In the genomic region with DNA sequence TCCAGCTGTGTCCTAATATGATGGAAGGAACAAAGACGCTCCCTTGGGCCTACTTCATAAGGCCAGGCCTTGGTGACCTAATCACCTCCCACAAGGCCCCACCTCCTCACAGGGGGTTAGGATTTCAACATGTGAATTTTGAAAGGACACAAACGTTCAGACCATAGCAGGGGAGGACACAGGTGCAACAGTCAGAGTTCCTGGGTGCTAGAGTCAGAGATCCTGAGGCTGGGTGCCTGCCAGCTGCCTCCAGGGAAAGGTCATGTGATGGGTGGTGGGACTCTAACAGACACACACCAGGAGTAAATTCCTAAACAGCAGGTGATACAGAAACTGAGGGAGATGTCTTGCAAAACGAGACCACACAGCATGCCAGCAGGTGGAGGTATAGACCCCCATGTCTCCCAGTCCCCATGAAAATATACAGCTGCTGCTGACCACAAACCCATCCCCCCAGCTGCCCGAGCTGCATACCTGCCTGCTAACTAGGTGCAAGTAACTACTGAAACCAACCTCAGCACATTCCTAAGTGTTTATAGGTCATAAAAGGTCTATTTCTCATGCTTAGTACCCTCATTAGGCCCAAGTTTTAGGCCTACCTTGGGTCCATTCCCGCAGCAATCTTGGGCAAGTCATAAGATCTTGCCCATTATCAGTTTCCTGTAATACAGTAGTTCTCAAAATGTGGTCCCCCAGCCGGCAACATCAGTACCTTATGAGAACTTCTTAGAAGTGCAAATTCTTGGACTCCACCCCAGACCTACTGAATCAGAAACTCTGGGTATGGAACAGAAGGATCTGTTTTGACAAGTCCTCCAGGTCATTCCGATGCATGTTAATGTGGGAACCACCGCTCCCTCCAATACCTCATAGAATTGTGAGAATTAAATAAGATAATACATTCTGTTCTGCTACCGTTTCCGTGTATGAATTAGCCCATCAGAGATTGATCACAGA, we compare ENCODE assay signal across 12 cellular contexts.
DNase-seq lines count a peak whose midpoint lies in the region; ATAC-seq, FAIRE-seq and TF ChIP-seq lines count a peak whose summit lies in the region.
"Had no signal": no experiment of that assay in that cellular context is flagged by ENCODE, and none has a peak within 500 bp of the region (broad histone marks: within the 10 kb centered on the region; RNA-seq: fewer than 3 reads in every experiment).

No MANE protein-coding gene starts in this region.

- H2BK15ac ChIP-seq in mesendoderm (replicated peaks; ENCODE audit: low read depth): no peak overlapping the region

- H3K9me3 ChIP-seq in T-helper 17 cell (ENCODE audit: control insufficient read depth, low read length, poor library complexity, severe bottlenecking): no peaks in the 10 kb centered on the region

- H3K56ac ChIP-seq in mesendoderm (ENCODE audit: low read length): no peak overlapping the region

- no peak for TF ChIP-seq EP300 in Ishikawa (IDR thresholded peaks at IDR 0.05; ENCODE audit: borderline replicate concordance)

- TF ChIP-seq RAD21 in Ishikawa (IDR thresholded peaks at IDR 0.05; ENCODE audit: low read depth): no peak; the same call in 1 of the 2 replicates

- H3K79me2 ChIP-seq in mesendoderm (ENCODE audit: control insufficient read depth, insufficient read depth, low read length): no peaks in the 10 kb centered on the region

- H3K9ac ChIP-seq in mesendoderm (ENCODE audit: low read length): no peak overlapping the region

- no peak overlapping the region for H4K8ac ChIP-seq in mesendoderm (ENCODE audit: low read depth, low read length)

- H2BK5ac ChIP-seq in mesendoderm (ENCODE audit: low read length): no peak overlapping the region

- no peaks in the 10 kb centered on the region for H3K36me3 Mint-ChIP-seq in T-helper 17 cell (ENCODE audit: low read depth)
- H3K36me3 Mint-ChIP-seq: stimulated activated naive B cell treated with anti-CD40 and anti-IgM and Interleukin-4, amounts not matched to agents 10 μg/mL and 1 μg/mL and 100 μg/mL, for 72 hours had no signal

- H3K27ac ChIP-seq in mesendoderm (ENCODE audit: low read depth, low read length): no peak overlapping the region

- H3K79me1 ChIP-seq in mesendoderm (ENCODE audit: low read length): no peaks in the 10 kb centered on the region

- no peak overlapping the region for H3K23ac ChIP-seq in mesendoderm (ENCODE audit: low read length)

- DNase-seq in D721Med (ENCODE audit: insufficient read length, low spot score) (no peak), choroid plexus epithelial cell (ENCODE audit: low read depth) (no peak), mesendoderm (peak; percentile 90), SKM-1 treated with dmso at 0.1 percent for 144 hours (lab: John Stamatoyannopoulos, UW; ENCODE audit: unreplicated experiment) (no peak), T-helper 17 cell (no peak), DMS114 treated with DMSO at 0.1 percent for 48 hours (lab: John Stamatoyannopoulos, UW; ENCODE audit: unreplicated experiment) (no peak)
- DNase-seq: effector CD8-positive, alpha-beta T cell; stimulated activated naive B cell treated with anti-CD40 and anti-IgM and Interleukin-4, amounts not matched to agents 10 μg/mL and 1 μg/mL and 100 μg/mL, for 72 hours; T1000 had no signal

- H3K4me3 ChIP-seq in choroid plexus epithelial cell (ENCODE audit: low read depth, low read length) (no peak overlapping the region), mesendoderm (ENCODE audit: low read length) (no peak overlapping the region)
- H3K4me3 ChIP-seq: lung had no signal

- H4K5ac ChIP-seq in mesendoderm (ENCODE audit: low read length): no peak overlapping the region

- no peak overlapping the region for H2AK5ac ChIP-seq in mesendoderm (ENCODE audit: low read length)

- no peak overlapping the region for H3K18ac ChIP-seq in mesendoderm (ENCODE audit: low read length)

- no peak overlapping the region for H3K4ac ChIP-seq in mesendoderm (ENCODE audit: low read depth, low read length)

- no CpG with 5 or more reads among the region's 10 CpGs for WGBS in mesendoderm (ENCODE audit: extremely low coverage, insufficient coverage, low lambda C conversion rate)

- H3K4me3 Mint-ChIP-seq in T-helper 17 cell: no peak overlapping the region
- H3K4me3 Mint-ChIP-seq: stimulated activated naive B cell treated with anti-CD40 and anti-IgM and Interleukin-4, amounts not matched to agents 10 μg/mL and 1 μg/mL and 100 μg/mL, for 72 hours had no signal

- peaks cover 12% of the 10 kb centered on the region for H3K27me3 Mint-ChIP-seq in T-helper 17 cell
- H3K27me3 Mint-ChIP-seq: stimulated activated naive B cell treated with anti-CD40 and anti-IgM and Interleukin-4, amounts not matched to agents 10 μg/mL and 1 μg/mL and 100 μg/mL, for 72 hours had no signal

- peak; percentile 10 for TF ChIP-seq CTCF in D721Med (IDR thresholded peaks at IDR 0.05; ENCODE audit: insufficient read depth, missing control alignments)
- peak; percentile 14 for TF ChIP-seq CTCF in choroid plexus epithelial cell (conservative IDR thresholded peaks at IDR 0.05; ENCODE audit: low read depth, low read length)

- no peaks in the 10 kb centered on the region for H3K36me3 ChIP-seq in mesendoderm (ENCODE audit: control insufficient read depth, insufficient read depth, low read length)

- H2BK120ac ChIP-seq in mesendoderm (ENCODE audit: low read depth, low read length): peak overlapping the region; percentile 67

- no peaks in the 10 kb centered on the region for H3K4me1 Mint-ChIP-seq in T-helper 17 cell

- ATAC-seq in T-helper 17 cell (no peak), HG03280 (IDR thresholded peaks at IDR 0.05; ENCODE audit: unreplicated experiment) (no peak)

- no peak overlapping the region for H3K27ac Mint-ChIP-seq in T-helper 17 cell
- H3K27ac Mint-ChIP-seq: stimulated activated naive B cell treated with anti-CD40 and anti-IgM and Interleukin-4, amounts not matched to agents 10 μg/mL and 1 μg/mL and 100 μg/mL, for 72 hours had no signal

- no peak overlapping the region for H3K4me2 ChIP-seq in mesendoderm (ENCODE audit: low read length)

- no peak for FAIRE-seq in D721Med (lab: Jason Lieb, UNC)

- H3K27me3 ChIP-seq in mesendoderm (ENCODE audit: insufficient read depth, low read length, poor library complexity): no peaks in the 10 kb centered on the region

- peaks cover 7% of the 10 kb centered on the region for H3K4me1 ChIP-seq in mesendoderm (ENCODE audit: control insufficient read depth, low read depth, low read length)

TF ChIP-seq in Ishikawa, 13 proteins besides CTCF, POLR2A, EP300 and RAD21:
- TF ChIP-seq, protein P1, sequence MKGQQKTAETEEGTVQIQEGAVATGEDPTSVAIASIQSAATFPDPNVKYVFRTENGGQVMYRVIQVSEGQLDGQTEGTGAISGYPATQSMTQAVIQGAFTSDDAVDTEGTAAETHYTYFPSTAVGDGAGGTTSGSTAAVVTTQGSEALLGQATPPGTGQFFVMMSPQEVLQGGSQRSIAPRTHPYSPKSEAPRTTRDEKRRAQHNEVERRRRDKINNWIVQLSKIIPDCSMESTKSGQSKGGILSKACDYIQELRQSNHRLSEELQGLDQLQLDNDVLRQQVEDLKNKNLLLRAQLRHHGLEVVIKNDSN (IDR thresholded peaks at IDR 0.05): peak; percentile 51; the same call in 1 of the 2 replicates
- TF ChIP-seq, protein P2, sequence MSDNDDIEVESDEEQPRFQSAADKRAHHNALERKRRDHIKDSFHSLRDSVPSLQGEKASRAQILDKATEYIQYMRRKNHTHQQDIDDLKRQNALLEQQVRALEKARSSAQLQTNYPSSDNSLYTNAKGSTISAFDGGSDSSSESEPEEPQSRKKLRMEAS (IDR thresholded peaks at IDR 0.05): no peak
